16 cellular contexts compared by ENCODE assay signal in genomic region chr13:93270769-93271753, GRCh38. TPM values are rescaled to one million over a fixed set of nuclear protein-coding genes. Genes with fewer than 3 reads are reported as not detected.
DNase-seq lines count a peak whose midpoint lies in the region; ATAC-seq and TF ChIP-seq lines count a peak whose summit lies in the region.
"Had no signal": no experiment of that assay in that cellular context is flagged by ENCODE, and none has a peak within 500 bp of the region (broad histone marks: within the 10 kb centered on the region; RNA-seq: fewer than 3 reads in every experiment).

No MANE protein-coding gene starts in this region.

- no peak overlapping the region for H3K27ac ChIP-seq in lung (ENCODE audit: low read depth in 1 of 2, low read length in 1 of 2)
- H3K27ac ChIP-seq: ascending aorta, C4-2B, heart right ventricle had no signal

- peak; percentile 43 for ATAC-seq in lung (ENCODE audit: insufficient read depth, low FRiP score)
- ATAC-seq in HG02678 (IDR thresholded peaks at IDR 0.05; ENCODE audit: unreplicated experiment) = no peak
- no peak for ATAC-seq in GM21723 (IDR thresholded peaks at IDR 0.05; ENCODE audit: unreplicated experiment)
- no peak for ATAC-seq in GM19395 (IDR thresholded peaks at IDR 0.05; ENCODE audit: unreplicated experiment)
- ATAC-seq: heart right ventricle, Right ventricle myocardium inferior had no signal

- no peak overlapping the region for H3K4me3 ChIP-seq in lung
- H3K4me3 ChIP-seq: ascending aorta, heart right ventricle had no signal

- 51 to 75% methylated on average over 5 of the region's 5 CpGs for WGBS in lung, 2 donors

- H3K9me3 ChIP-seq in lung (ENCODE audit: control insufficient read depth in 2 of 2, insufficient read depth in 1 of 2, low read length in 1 of 2) = no peaks in the 10 kb centered on the region
- H3K9me3 ChIP-seq: ascending aorta, heart right ventricle had no signal

- no peaks in the 10 kb centered on the region for H3K4me1 ChIP-seq in lung (ENCODE audit: control insufficient read depth in 2 of 2, insufficient read depth in 2 of 2, low read length in 2 of 2)
- H3K4me1 ChIP-seq: ascending aorta, heart right ventricle had no signal

- no peaks in the 10 kb centered on the region for H3K36me3 ChIP-seq in lung (ENCODE audit: control insufficient read depth in 2 of 2, insufficient read depth in 2 of 2, low read length in 2 of 2)
- H3K36me3 ChIP-seq: ascending aorta, heart right ventricle had no signal

- TF ChIP-seq CTCF in lung (IDR thresholded peaks at IDR 0.05; ENCODE audit: control extremely low read depth, extremely low read depth) = no peak

- H3K27me3 ChIP-seq in lung (ENCODE audit: control insufficient read depth, insufficient read depth) = no peaks in the 10 kb centered on the region
- H3K27me3 ChIP-seq: ascending aorta, heart right ventricle had no signal

- peak; percentile 9 for DNase-seq in EL
- DNase-seq in NCI-H146 treated with DMSO at 0.1 percent for 48 hours (lab: John Stamatoyannopoulos, UW; ENCODE audit: unreplicated experiment) = peak; percentile 31
- peak; percentile 64 for DNase-seq in SKM-1 treated with dmso at 0.1 percent for 144 hours (lab: John Stamatoyannopoulos, UW; ENCODE audit: unreplicated experiment)
- no peak for DNase-seq in lung (ENCODE audit: low spot score)
- no peak for DNase-seq in cerebellar cortex (ENCODE audit: low spot score)
- DNase-seq: activated B cell treated with CpG ODN at 0.5 μM for 24 hours; GF-D8; heart right ventricle; NCI-H1436; stimulated activated CD4-positive, alpha-beta T cell treated with anti-CD3 and anti-CD28 coated beads, Interleukin-4, amount 100 ng/mL, for 4 hours had no signal

RNA-seq across cellular contexts. Expression of gene GPC6, which starts 44.5 kb away (rescaled TPM):
- 10 to 100 TPM in 1 of 2 donors, 1 to 10 TPM in 1; 7.3 to 31.4 TPM for total RNA-seq in lung
- polyA plus RNA-seq in lung = 1 to 10 TPM in 1 of 2 donors, under 1 TPM in 1; 0.45 to 2.3 TPM
- total RNA-seq: activated B cell treated with CpG ODN at 0.5 μM for 24 hours had no signal

Comparison
In these comparisons a context has a peak if more than half of its experiments do, and no peak if none do; other contexts are left out.
1. DNase-seq: peak in EL (single experiment), NCI-H146 treated with DMSO at 0.1 percent for 48 hours (single experiment) and SKM-1 treated with dmso at 0.1 percent for 144 hours (single experiment); none in lung (single experiment) and cerebellar cortex (single experiment).